In the genomic region with DNA sequence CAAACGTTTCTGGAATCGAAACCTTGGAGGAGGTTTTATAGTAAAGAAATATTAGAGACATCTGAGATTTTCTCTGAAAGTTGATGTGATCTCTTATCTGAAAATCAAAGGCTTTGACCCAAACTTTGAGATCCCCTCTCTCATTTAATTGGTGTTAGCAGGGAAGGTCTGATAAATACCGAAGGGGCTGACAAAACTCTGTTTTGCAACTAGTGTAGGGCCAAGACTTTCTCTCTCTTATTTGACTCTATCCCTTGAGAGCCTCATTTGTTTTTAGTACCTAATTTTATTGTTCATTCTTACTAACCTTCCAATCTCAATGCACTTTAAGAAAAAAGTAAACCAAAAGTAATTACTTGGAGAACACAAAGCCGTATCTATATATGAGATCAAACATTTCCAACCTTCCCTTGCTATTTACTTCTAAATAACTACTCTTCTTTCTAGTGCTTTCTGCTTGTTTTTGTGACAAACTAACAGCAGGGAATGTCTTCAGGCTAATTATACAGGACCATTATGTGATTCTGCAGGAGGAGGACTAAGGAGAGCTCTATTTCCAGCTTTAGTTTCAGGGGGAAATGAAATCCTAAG, we compare ENCODE assay signal across 1 cellular context.
TF ChIP-seq lines count a peak whose summit lies in the region.

No MANE protein-coding gene starts in this region.

TF ChIP-seq in GM23338, 12 proteins besides CTCF, POLR2A, EP300 and RAD21 (continued from another document):
- TF ChIP-seq, protein P1, sequence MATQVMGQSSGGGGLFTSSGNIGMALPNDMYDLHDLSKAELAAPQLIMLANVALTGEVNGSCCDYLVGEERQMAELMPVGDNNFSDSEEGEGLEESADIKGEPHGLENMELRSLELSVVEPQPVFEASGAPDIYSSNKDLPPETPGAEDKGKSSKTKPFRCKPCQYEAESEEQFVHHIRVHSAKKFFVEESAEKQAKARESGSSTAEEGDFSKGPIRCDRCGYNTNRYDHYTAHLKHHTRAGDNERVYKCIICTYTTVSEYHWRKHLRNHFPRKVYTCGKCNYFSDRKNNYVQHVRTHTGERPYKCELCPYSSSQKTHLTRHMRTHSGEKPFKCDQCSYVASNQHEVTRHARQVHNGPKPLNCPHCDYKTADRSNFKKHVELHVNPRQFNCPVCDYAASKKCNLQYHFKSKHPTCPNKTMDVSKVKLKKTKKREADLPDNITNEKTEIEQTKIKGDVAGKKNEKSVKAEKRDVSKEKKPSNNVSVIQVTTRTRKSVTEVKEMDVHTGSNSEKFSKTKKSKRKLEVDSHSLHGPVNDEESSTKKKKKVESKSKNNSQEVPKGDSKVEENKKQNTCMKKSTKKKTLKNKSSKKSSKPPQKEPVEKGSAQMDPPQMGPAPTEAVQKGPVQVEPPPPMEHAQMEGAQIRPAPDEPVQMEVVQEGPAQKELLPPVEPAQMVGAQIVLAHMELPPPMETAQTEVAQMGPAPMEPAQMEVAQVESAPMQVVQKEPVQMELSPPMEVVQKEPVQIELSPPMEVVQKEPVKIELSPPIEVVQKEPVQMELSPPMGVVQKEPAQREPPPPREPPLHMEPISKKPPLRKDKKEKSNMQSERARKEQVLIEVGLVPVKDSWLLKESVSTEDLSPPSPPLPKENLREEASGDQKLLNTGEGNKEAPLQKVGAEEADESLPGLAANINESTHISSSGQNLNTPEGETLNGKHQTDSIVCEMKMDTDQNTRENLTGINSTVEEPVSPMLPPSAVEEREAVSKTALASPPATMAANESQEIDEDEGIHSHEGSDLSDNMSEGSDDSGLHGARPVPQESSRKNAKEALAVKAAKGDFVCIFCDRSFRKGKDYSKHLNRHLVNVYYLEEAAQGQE (IDR thresholded peaks at IDR 0.05; ENCODE audit: unreplicated experiment), result no peak
- TF ChIP-seq, protein P2, sequence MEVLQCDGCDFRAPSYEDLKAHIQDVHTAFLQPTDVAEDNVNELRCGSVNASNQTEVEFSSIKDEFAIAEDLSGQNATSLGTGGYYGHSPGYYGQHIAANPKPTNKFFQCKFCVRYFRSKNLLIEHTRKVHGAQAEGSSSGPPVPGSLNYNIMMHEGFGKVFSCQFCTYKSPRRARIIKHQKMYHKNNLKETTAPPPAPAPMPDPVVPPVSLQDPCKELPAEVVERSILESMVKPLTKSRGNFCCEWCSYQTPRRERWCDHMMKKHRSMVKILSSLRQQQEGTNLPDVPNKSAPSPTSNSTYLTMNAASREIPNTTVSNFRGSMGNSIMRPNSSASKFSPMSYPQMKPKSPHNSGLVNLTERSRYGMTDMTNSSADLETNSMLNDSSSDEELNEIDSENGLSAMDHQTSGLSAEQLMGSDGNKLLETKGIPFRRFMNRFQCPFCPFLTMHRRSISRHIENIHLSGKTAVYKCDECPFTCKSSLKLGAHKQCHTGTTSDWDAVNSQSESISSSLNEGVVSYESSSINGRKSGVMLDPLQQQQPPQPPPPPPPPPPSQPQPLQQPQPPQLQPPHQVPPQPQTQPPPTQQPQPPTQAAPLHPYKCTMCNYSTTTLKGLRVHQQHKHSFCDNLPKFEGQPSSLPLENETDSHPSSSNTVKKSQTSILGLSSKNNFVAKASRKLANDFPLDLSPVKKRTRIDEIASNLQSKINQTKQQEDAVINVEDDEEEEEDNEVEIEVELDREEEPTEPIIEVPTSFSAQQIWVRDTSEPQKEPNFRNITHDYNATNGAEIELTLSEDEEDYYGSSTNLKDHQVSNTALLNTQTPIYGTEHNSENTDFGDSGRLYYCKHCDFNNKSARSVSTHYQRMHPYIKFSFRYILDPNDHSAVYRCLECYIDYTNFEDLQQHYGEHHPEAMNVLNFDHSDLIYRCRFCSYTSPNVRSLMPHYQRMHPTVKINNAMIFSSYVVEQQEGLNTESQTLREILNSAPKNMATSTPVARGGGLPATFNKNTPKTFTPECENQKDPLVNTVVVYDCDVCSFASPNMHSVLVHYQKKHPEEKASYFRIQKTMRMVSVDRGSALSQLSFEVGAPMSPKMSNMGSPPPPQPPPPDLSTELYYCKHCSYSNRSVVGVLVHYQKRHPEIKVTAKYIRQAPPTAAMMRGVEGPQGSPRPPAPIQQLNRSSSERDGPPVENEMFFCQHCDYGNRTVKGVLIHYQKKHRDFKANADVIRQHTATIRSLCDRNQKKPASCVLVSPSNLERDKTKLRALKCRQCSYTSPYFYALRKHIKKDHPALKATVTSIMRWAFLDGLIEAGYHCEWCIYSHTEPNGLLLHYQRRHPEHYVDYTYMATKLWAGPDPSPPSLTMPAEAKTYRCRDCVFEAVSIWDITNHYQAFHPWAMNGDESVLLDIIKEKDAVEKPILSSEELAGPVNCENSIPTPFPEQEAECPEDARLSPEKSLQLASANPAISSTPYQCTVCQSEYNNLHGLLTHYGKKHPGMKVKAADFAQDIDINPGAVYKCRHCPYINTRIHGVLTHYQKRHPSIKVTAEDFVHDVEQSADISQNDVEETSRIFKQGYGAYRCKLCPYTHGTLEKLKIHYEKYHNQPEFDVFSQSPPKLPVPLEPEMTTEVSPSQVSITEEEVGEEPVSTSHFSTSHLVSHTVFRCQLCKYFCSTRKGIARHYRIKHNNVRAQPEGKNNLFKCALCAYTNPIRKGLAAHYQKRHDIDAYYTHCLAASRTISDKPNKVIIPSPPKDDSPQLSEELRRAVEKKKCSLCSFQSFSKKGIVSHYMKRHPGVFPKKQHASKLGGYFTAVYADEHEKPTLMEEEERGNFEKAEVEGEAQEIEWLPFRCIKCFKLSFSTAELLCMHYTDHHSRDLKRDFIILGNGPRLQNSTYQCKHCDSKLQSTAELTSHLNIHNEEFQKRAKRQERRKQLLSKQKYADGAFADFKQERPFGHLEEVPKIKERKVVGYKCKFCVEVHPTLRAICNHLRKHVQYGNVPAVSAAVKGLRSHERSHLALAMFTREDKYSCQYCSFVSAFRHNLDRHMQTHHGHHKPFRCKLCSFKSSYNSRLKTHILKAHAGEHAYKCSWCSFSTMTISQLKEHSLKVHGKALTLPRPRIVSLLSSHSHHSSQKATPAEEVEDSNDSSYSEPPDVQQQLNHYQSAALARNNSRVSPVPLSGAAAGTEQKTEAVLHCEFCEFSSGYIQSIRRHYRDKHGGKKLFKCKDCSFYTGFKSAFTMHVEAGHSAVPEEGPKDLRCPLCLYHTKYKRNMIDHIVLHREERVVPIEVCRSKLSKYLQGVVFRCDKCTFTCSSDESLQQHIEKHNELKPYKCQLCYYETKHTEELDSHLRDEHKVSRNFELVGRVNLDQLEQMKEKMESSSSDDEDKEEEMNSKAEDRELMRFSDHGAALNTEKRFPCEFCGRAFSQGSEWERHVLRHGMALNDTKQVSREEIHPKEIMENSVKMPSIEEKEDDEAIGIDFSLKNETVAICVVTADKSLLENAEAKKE (CRISPR knock-in tag; IDR thresholded peaks at IDR 0.05), result no peak
- TF ChIP-seq POLR2AphosphoS5 (IDR thresholded peaks at IDR 0.05; ENCODE audit: low read depth) (no peak), ETS1 (IDR thresholded peaks at IDR 0.05) (no peak), ZNF114 (CRISPR knock-in tag; IDR thresholded peaks at IDR 0.05) (no peak), EZH2 (IDR thresholded peaks at IDR 0.05; ENCODE audit: low read depth, unreplicated experiment) (no peak), STAT1 (IDR thresholded peaks at IDR 0.05; ENCODE audit: unreplicated experiment) (no peak), JUNB (IDR thresholded peaks at IDR 0.05; ENCODE audit: unreplicated experiment) (no peak), CREB1 (CRISPR knock-in tag; IDR thresholded peaks at IDR 0.05; ENCODE audit: low read depth) (no peak), EZH2phosphoT487 (IDR thresholded peaks at IDR 0.05; ENCODE audit: unreplicated experiment) (no peak)
